In genomic region chr4:23337292-23337691, GRCh38 we compare ENCODE assay signal across 16 cellular contexts.
DNase-seq lines count a peak whose midpoint lies in the region; ATAC-seq and TF ChIP-seq lines count a peak whose summit lies in the region.
"Had no signal": no experiment of that assay in that cellular context is flagged by ENCODE, and none has a peak within 500 bp of the region (broad histone marks: within the 10 kb centered on the region; RNA-seq: fewer than 3 reads in every experiment).

No MANE protein-coding gene starts in this region.

- no peak overlapping the region for H3K18ac ChIP-seq in H9 (ENCODE audit: insufficient read length, low read depth, low read length)

- no peak overlapping the region for H2BK5ac ChIP-seq in H9 (ENCODE audit: insufficient read length, low read length)

- H3K36me3 ChIP-seq in NT2/D1 (ENCODE audit: insufficient read depth, insufficient read length, low read length) = no peaks in the 10 kb centered on the region
- no peaks in the 10 kb centered on the region for H3K36me3 ChIP-seq in osteoblast (ENCODE audit: insufficient read depth, low read length)
- H3K36me3 ChIP-seq: colonic mucosa, lower lobe of right lung had no signal

- no peak overlapping the region for H3T11ph ChIP-seq in H9 (ENCODE audit: low read length)

- H3K4me3 Mint-ChIP-seq in H9 (no peak overlapping the region), endothelial cell (ENCODE audit: unreplicated experiment) (no peak overlapping the region)
- H3K4me3 Mint-ChIP-seq in activated T-helper 17 cell treated with anti-CD3 and anti-CD28 coated beads, Interleukin-2, amount 50 U/mL, for 72 hours = no peak overlapping the region
- H3K4me3 Mint-ChIP-seq: activated CD8-positive, alpha-beta T cell treated with anti-CD3 and anti-CD28 coated beads for 36 hours; HFFc6; T-cell had no signal

- H3K14ac ChIP-seq in H9 (ENCODE audit: insufficient read depth, low read length) = no peak overlapping the region

- no peak overlapping the region for H2BK15ac ChIP-seq in H9 (ENCODE audit: low read depth, low read length)

- DNase-seq in H9 = no peak
- peak; percentile 3 for DNase-seq in NT2/D1 (ENCODE audit: low read depth, low spot score)
- no peak for DNase-seq in endothelial cell (ENCODE audit: low spot score)
- DNase-seq in osteoblast (ENCODE audit: insufficient read length, low spot score, missing footprints) = no peak
- no peak for DNase-seq in COLO829 (ENCODE audit: low spot score)
- DNase-seq in inferior parietal cortex (ENCODE audit: extremely low spot score) = no peak
- DNase-seq: activated CD8-positive, alpha-beta T cell treated with anti-CD3 and anti-CD28 coated beads for 36 hours; activated naive CD4-positive, alpha-beta T cell treated with Interleukin-2 at 50 U/mL for 16 hours; colonic mucosa; HFFc6; lower lobe of right lung; NCI-H1048; NCI-H69; stimulated activated CD4-positive, alpha-beta T cell treated with anti-CD3 and anti-CD28 coated beads, Interleukin-4, amount 100 ng/mL, for 4 hours; T-cell had no signal

- H4K20me1 ChIP-seq in H9 (ENCODE audit: control insufficient read depth, insufficient read depth, insufficient read length) = no peaks in the 10 kb centered on the region
- no peaks in the 10 kb centered on the region for H4K20me1 ChIP-seq in osteoblast (ENCODE audit: insufficient read depth, low read length)

- no peak for ATAC-seq in activated T-helper 17 cell treated with anti-CD3 and anti-CD28 coated beads, Interleukin-2, amount 50 U/mL, for 72 hours (replicated peaks)
- ATAC-seq: activated CD8-positive, alpha-beta T cell treated with anti-CD3 and anti-CD28 coated beads for 36 hours; lower lobe of right lung; T-cell had no signal

- no peak overlapping the region for H3K23ac ChIP-seq in H9 (ENCODE audit: insufficient read length, low read depth, low read length)

- H2AK5ac ChIP-seq in H9 (ENCODE audit: insufficient read length, low read length) = no peak overlapping the region

- H3K4me1 ChIP-seq in H9 (ENCODE audit: insufficient read depth, low read length) (peaks cover 2% of the 10 kb centered on the region; the same call in 1 of the 2 replicates), NT2/D1 (ENCODE audit: insufficient read depth, insufficient read length) (peaks cover 3% of the 10 kb centered on the region), osteoblast (ENCODE audit: insufficient read depth, low read length) (peaks cover 9% of the 10 kb centered on the region)
- H3K4me1 ChIP-seq: colonic mucosa, lower lobe of right lung had no signal

- H3K9me3 Mint-ChIP-seq in H9 (no peaks in the 10 kb centered on the region), endothelial cell (ENCODE audit: unreplicated experiment) (no peaks in the 10 kb centered on the region)
- peaks cover 3% of the 10 kb centered on the region for H3K9me3 Mint-ChIP-seq in activated T-helper 17 cell treated with anti-CD3 and anti-CD28 coated beads, Interleukin-2, amount 50 U/mL, for 72 hours

- no peak overlapping the region for H4K5ac ChIP-seq in H9 (ENCODE audit: insufficient read length, low read depth, low read length)

- no peak overlapping the region for H2BK12ac ChIP-seq in H9 (ENCODE audit: insufficient read length, low read depth, low read length)

- no peak overlapping the region for H2BK120ac ChIP-seq in H9 (ENCODE audit: low read depth, low read length, poor library complexity, severe bottlenecking)

- H3K27me3 Mint-ChIP-seq in H9 (ENCODE audit: low read depth) (no peaks in the 10 kb centered on the region), endothelial cell (ENCODE audit: unreplicated experiment) (no peaks in the 10 kb centered on the region)
- no peaks in the 10 kb centered on the region for H3K27me3 Mint-ChIP-seq in activated T-helper 17 cell treated with anti-CD3 and anti-CD28 coated beads, Interleukin-2, amount 50 U/mL, for 72 hours
- H3K27me3 Mint-ChIP-seq: activated CD8-positive, alpha-beta T cell treated with anti-CD3 and anti-CD28 coated beads for 36 hours; T-cell had no signal

- H3K79me2 ChIP-seq in H9 (ENCODE audit: insufficient read depth, low read length) = no peaks in the 10 kb centered on the region
- H3K79me2 ChIP-seq in osteoblast (ENCODE audit: insufficient read depth, low read length) = no peaks in the 10 kb centered on the region

- no peak overlapping the region for H3K56ac ChIP-seq in H9 (ENCODE audit: insufficient read length, low read depth, low read length)

- H3K4me1 Mint-ChIP-seq in H9 = peaks cover 27 to 34% of the 10 kb centered on the region in 2 experiments
- peaks cover 14% of the 10 kb centered on the region for H3K4me1 Mint-ChIP-seq in endothelial cell (ENCODE audit: unreplicated experiment)
- H3K4me1 Mint-ChIP-seq in activated T-helper 17 cell treated with anti-CD3 and anti-CD28 coated beads, Interleukin-2, amount 50 U/mL, for 72 hours = peaks cover 14% of the 10 kb centered on the region

- WGBS in H9 (ENCODE audit: extremely low coverage, insufficient read length, low lambda C conversion rate) = no CpG with 5 or more reads among the region's 2 CpGs

- H2BK20ac ChIP-seq in H9 (ENCODE audit: low read depth, low read length, poor library complexity, severe bottlenecking) = no peak overlapping the region

- no peaks in the 10 kb centered on the region for H3K36me3 Mint-ChIP-seq in H9 (ENCODE audit: insufficient read depth in 1 of 3, low read depth in 3 of 3)
- H3K36me3 Mint-ChIP-seq in endothelial cell (ENCODE audit: low read depth, unreplicated experiment) = no peaks in the 10 kb centered on the region
- no peaks in the 10 kb centered on the region for H3K36me3 Mint-ChIP-seq in activated T-helper 17 cell treated with anti-CD3 and anti-CD28 coated beads, Interleukin-2, amount 50 U/mL, for 72 hours (ENCODE audit: low read depth)
- H3K36me3 Mint-ChIP-seq: T-cell had no signal

- H3K27ac Mint-ChIP-seq in H9 (no peak overlapping the region), endothelial cell (ENCODE audit: unreplicated experiment) (no peak overlapping the region)
- H3K27ac Mint-ChIP-seq in activated T-helper 17 cell treated with anti-CD3 and anti-CD28 coated beads, Interleukin-2, amount 50 U/mL, for 72 hours = no peak overlapping the region
- H3K27ac Mint-ChIP-seq: activated CD8-positive, alpha-beta T cell treated with anti-CD3 and anti-CD28 coated beads for 36 hours; HFFc6 had no signal

- H3K4me2 ChIP-seq in H9 (ENCODE audit: insufficient read depth, insufficient read length, low read length) (no peak overlapping the region), osteoblast (ENCODE audit: insufficient read depth, low read length) (no peak overlapping the region)

- H3K4me3 ChIP-seq in NT2/D1 (ENCODE audit: insufficient read length, low read depth) (no peak overlapping the region), osteoblast (ENCODE audit: insufficient read depth, low read length) (no peak overlapping the region)
- H3K4me3 ChIP-seq: colonic mucosa, lower lobe of right lung had no signal

- no peak overlapping the region for H4K91ac ChIP-seq in H9 (ENCODE audit: insufficient read length, low read depth, low read length)

- no peaks in the 10 kb centered on the region for H3K23me2 ChIP-seq in H9 (ENCODE audit: insufficient read length, low read depth, low read length, poor library complexity, severe bottlenecking)

- TF ChIP-seq CTCF in H9 (conservative IDR thresholded peaks at IDR 0.05) = peak; percentile 64
- TF ChIP-seq CTCF in endothelial cell (IDR thresholded peaks at IDR 0.05; ENCODE audit: unreplicated experiment) = peak; percentile 62
- TF ChIP-seq CTCF in osteoblast (IDR thresholded peaks at IDR 0.05; ENCODE audit: extremely low read depth, low read depth, low read length) = peak; percentile 26

- H2AFZ ChIP-seq in H9 (ENCODE audit: low read length) = peak overlapping the region; percentile 43
- H2AFZ ChIP-seq in osteoblast (ENCODE audit: low read length) = no peak overlapping the region

- no peak overlapping the region for H3K4ac ChIP-seq in H9 (ENCODE audit: low read depth, low read length)

- H3K27me3 ChIP-seq in H9 (ENCODE audit: insufficient read depth, low read length) (no peaks in the 10 kb centered on the region), NT2/D1 (ENCODE audit: insufficient read depth, insufficient read length) (no peaks in the 10 kb centered on the region), osteoblast (ENCODE audit: insufficient read depth, low read length) (no peaks in the 10 kb centered on the region)
- H3K27me3 ChIP-seq: colonic mucosa had no signal

- H4K8ac ChIP-seq in H9 (replicated peaks; ENCODE audit: insufficient read length, low read depth, low read length) = no peak overlapping the region

- H3K9ac ChIP-seq in H9 (ENCODE audit: extremely low read depth, insufficient read length, low read length) (no peak overlapping the region), NT2/D1 (ENCODE audit: insufficient read length, low read depth) (no peak overlapping the region)

- no peak overlapping the region for H3K27ac ChIP-seq in H9 (ENCODE audit: insufficient read length, low read depth, low read length)
- H3K27ac ChIP-seq in osteoblast (ENCODE audit: low read depth, low read length) = no peak overlapping the region
- H3K27ac ChIP-seq: colonic mucosa, lower lobe of right lung had no signal

- no peaks in the 10 kb centered on the region for H3K79me1 ChIP-seq in H9 (ENCODE audit: insufficient read depth, low read depth, low read length, poor library complexity, severe bottlenecking)

- H3K9me3 ChIP-seq in H9 (ENCODE audit: control insufficient read depth, low read depth, low read length) (no peaks in the 10 kb centered on the region), NT2/D1 (ENCODE audit: insufficient read depth, low read length) (no peaks in the 10 kb centered on the region), osteoblast (ENCODE audit: low read depth, low read length) (no peaks in the 10 kb centered on the region)
- H3K9me3 ChIP-seq: colonic mucosa, lower lobe of right lung had no signal
